8 cellular contexts compared by ENCODE assay signal in genomic region chr2:200306969-200307811, GRCh38. TPM values are rescaled to one million over a fixed set of nuclear protein-coding genes. Genes with fewer than 3 reads are reported as not detected.
DNase-seq lines count a peak whose midpoint lies in the region; ATAC-seq and TF ChIP-seq lines count a peak whose summit lies in the region.

No MANE protein-coding gene starts in this region.

- H3K4me2 ChIP-seq in skeletal muscle satellite cell (ENCODE audit: low read length), result peak overlapping the region; percentile 93

- H3K27ac ChIP-seq in CD4-positive, CD25-positive, alpha-beta regulatory T cell (ENCODE audit: insufficient read depth, low read length, poor library complexity, severe bottlenecking), result no peak overlapping the region

- H3K9ac ChIP-seq in iPS-15b (ENCODE audit: low read depth, low read length) (peak overlapping the region; percentile 58), skeletal muscle satellite cell (ENCODE audit: low read depth, low read length) (peak overlapping the region; percentile 92)

- peaks cover 0 to 1% (median 0%) of the 10 kb centered on the region in 7 donors for H3K9me3 Mint-ChIP-seq in CD4-positive, CD25-positive, alpha-beta regulatory T cell

- peak; percentile 39 for TF ChIP-seq POLR2A in GM19099 (IDR thresholded peaks at IDR 0.05; ENCODE audit: extremely low read depth, insufficient read length, low read depth)

- H3K36me3 ChIP-seq in CD4-positive, CD25-positive, alpha-beta regulatory T cell (ENCODE audit: control insufficient read depth, insufficient read depth, low read length), result no peaks in the 10 kb centered on the region
- H3K36me3 ChIP-seq in iPS-15b (ENCODE audit: control insufficient read depth, insufficient read depth, low read length), result no peaks in the 10 kb centered on the region
- H3K36me3 ChIP-seq in skeletal muscle satellite cell (ENCODE audit: insufficient read depth, low read length), result no peaks in the 10 kb centered on the region

- TF ChIP-seq CTCF in astrocyte of the spinal cord (IDR thresholded peaks at IDR 0.05; ENCODE audit: low read depth, low read length), result no peak

- in situ Hi-C loops in astrocyte of the spinal cord (cut with HindIII; ENCODE audit: low sequenced_read_pairs), result no loop called here

- H3K4me3 ChIP-seq in CD4-positive, CD25-positive, alpha-beta regulatory T cell (ENCODE audit: low read depth, low read length), result peak overlapping the region; percentile 77
- peak overlapping the region; percentile 73 for H3K4me3 ChIP-seq in astrocyte of the spinal cord (ENCODE audit: low read depth, low read length)
- peak overlapping the region; percentile 82 for H3K4me3 ChIP-seq in iPS-15b (ENCODE audit: low read depth, low read length)
- H3K4me3 ChIP-seq in skeletal muscle satellite cell (ENCODE audit: low read length), result peak overlapping the region; percentile 84

- H3K4me3 Mint-ChIP-seq in CD4-positive, CD25-positive, alpha-beta regulatory T cell, result peak overlapping the region; percentile 90 to 95 (median 92)

- H3K27ac Mint-ChIP-seq in CD4-positive, CD25-positive, alpha-beta regulatory T cell, result peak overlapping the region in 2 of 3 donors; percentile 44 to 58

- DNase-seq in CD4-positive, CD25-positive, alpha-beta regulatory T cell, result peak; percentile 9 to 57 (median 21)
- DNase-seq in SKM-1 treated with dmso at 0.1 percent for 144 hours (lab: John Stamatoyannopoulos, UW; ENCODE audit: unreplicated experiment), result peak; percentile 17
- peak; percentile 37 for DNase-seq in astrocyte of the spinal cord (ENCODE audit: low read depth, low spot score)
- DNase-seq in HUDEP-2 (lab: John Stamatoyannopoulos, UW; ENCODE audit: unreplicated experiment in 76 of 76), result no peak

- peaks cover 7% of the 10 kb centered on the region for H3K27me3 Mint-ChIP-seq in CD4-positive, CD25-positive, alpha-beta regulatory T cell

- H3K36me3 Mint-ChIP-seq in CD4-positive, CD25-positive, alpha-beta regulatory T cell, result no peaks in the 10 kb centered on the region

- H3K4me1 ChIP-seq in CD4-positive, CD25-positive, alpha-beta regulatory T cell (ENCODE audit: control insufficient read depth, insufficient read depth, low read length, poor library complexity, severe bottlenecking), result peaks cover 16% of the 10 kb centered on the region
- H3K4me1 ChIP-seq in iPS-15b (ENCODE audit: control insufficient read depth, insufficient read depth, low read length) (peaks cover 28% of the 10 kb centered on the region), skeletal muscle satellite cell (ENCODE audit: control insufficient read depth, insufficient read depth, low read length) (peaks cover 58% of the 10 kb centered on the region)

- peak; percentile 30 to 32 for ATAC-seq in CD4-positive, CD25-positive, alpha-beta regulatory T cell (ENCODE audit: low read depth in 2 of 2)
- ATAC-seq in HG03159 (IDR thresholded peaks at IDR 0.05; ENCODE audit: unreplicated experiment), result peak; percentile 51

- H3K4me1 Mint-ChIP-seq in CD4-positive, CD25-positive, alpha-beta regulatory T cell, result peaks cover 0 to 23% (median 15%) of the 10 kb centered on the region in 4 donors

- peaks cover under 1% of the 10 kb centered on the region for H3K27me3 ChIP-seq in CD4-positive, CD25-positive, alpha-beta regulatory T cell (ENCODE audit: control insufficient read depth, insufficient read depth, low read length)
- peaks cover 2% of the 10 kb centered on the region for H3K27me3 ChIP-seq in iPS-15b (ENCODE audit: control insufficient read depth, insufficient read depth, low read length)
- no peaks in the 10 kb centered on the region for H3K27me3 ChIP-seq in skeletal muscle satellite cell (ENCODE audit: control insufficient read depth, insufficient read depth, low read length)

- H3K9me3 ChIP-seq in CD4-positive, CD25-positive, alpha-beta regulatory T cell (ENCODE audit: control insufficient read depth in 2 of 2, low read length in 2 of 2), result no peaks in the 10 kb centered on the region
- H3K9me3 ChIP-seq in iPS-15b (ENCODE audit: control insufficient read depth, insufficient read depth, low read length) (no peaks in the 10 kb centered on the region), skeletal muscle satellite cell (replicated peaks; ENCODE audit: low read length) (no peaks in the 10 kb centered on the region)

RNA-seq across cellular contexts. Expression of gene SPATS2L, which starts 0.7 kb away (rescaled TPM):
- total RNA-seq in CD4-positive, CD25-positive, alpha-beta regulatory T cell, result 19.2 TPM
- 10 to 100 TPM in 3 of 4 donors, 1 to 10 TPM in 1; 9.9 to 20.9 (median 17.8) TPM for polyA plus RNA-seq in CD4-positive, CD25-positive, alpha-beta regulatory T cell
- total RNA-seq in skeletal muscle satellite cell (2012; rRNA removed), result 42.8 and 47.8 TPM in 2 replicates

Comparison
In these comparisons a context has a peak if more than half of its experiments do, and no peak if none do; other contexts are left out.
1. DNase-seq: peak in CD4-positive, CD25-positive, alpha-beta regulatory T cell (3 of 3), SKM-1 treated with dmso at 0.1 percent for 144 hours (single experiment) and astrocyte of the spinal cord (single experiment); none in HUDEP-2 (0 of 76).
2. Peak in every context shown above with its lines, with median percentiles within 50 percentile points of each other: H3K4me3 ChIP-seq.